Comparison of ENCODE assay signal across 1 cellular context in genomic region chr7:48351893-48352292, GRCh38.
TF ChIP-seq lines count a peak whose summit lies in the region.

No MANE protein-coding gene starts in this region.

TF ChIP-seq in WTC11, 78 proteins besides CTCF, POLR2A, EP300 and RAD21 (continued from another document):
- TF ChIP-seq ATF6 (CRISPR knock-in tag; IDR thresholded peaks at IDR 0.05) (no peak), FOXP1 (CRISPR knock-in tag; IDR thresholded peaks at IDR 0.05; ENCODE audit: borderline replicate concordance) (no peak), NR3C1 (CRISPR knock-in tag; conservative IDR thresholded peaks at IDR 0.05; ENCODE audit: low read depth) (no peak), USF2 (CRISPR knock-in tag; IDR thresholded peaks at IDR 0.05) (no peak), CBFB (CRISPR knock-in tag; IDR thresholded peaks at IDR 0.05; ENCODE audit: low read depth) (no peak), SMAD3 (CRISPR knock-in tag; IDR thresholded peaks at IDR 0.05; ENCODE audit: borderline replicate concordance) (no peak)
- TF ChIP-seq, protein P1, sequence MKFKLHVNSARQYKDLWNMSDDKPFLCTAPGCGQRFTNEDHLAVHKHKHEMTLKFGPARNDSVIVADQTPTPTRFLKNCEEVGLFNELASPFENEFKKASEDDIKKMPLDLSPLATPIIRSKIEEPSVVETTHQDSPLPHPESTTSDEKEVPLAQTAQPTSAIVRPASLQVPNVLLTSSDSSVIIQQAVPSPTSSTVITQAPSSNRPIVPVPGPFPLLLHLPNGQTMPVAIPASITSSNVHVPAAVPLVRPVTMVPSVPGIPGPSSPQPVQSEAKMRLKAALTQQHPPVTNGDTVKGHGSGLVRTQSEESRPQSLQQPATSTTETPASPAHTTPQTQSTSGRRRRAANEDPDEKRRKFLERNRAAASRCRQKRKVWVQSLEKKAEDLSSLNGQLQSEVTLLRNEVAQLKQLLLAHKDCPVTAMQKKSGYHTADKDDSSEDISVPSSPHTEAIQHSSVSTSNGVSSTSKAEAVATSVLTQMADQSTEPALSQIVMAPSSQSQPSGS (CRISPR knock-in tag; IDR thresholded peaks at IDR 0.05; ENCODE audit: borderline replicate concordance, low read depth): no peak
TF ChIP-seq in WTC11: peak in this region for 0.
